In the genomic region with DNA sequence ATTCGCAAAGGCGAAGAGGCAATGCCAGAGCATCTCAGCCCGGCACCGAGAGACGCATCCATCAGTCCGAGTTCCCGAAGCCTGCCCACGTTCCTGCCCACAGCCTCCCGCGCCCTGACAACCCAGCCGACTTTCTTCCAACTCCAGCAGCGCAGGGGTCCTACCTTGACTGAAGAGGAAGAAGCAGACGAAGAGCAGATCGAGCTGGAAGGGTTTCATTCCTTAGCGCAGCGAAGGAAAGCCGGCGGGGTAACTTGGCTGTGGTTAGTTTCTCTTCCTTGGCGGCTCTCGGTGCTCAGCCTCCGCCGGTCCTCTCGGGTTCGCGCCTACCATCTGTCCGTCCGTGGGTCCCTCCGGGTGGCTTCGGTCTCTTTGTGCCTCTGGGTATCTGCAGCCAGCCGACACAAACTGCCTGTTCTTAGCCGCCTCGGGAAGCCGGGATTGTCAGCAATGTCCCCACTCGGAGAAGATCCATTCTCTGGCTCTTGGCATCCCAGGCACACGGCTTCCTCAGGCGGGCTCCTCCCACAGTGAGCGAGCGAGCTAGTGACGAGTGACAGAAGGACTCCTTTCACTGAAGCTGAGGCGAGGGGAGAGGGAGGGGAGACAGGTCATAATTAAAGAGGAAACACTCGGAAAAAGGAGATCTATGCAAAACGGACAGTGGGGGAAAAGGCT, we compare ENCODE assay signal across 9 cellular contexts. TPM values are rescaled to one million over a fixed set of nuclear protein-coding genes. Genes with fewer than 3 reads are reported as not detected.
DNase-seq lines count a peak whose midpoint lies in the region; ATAC-seq and TF ChIP-seq lines count a peak whose summit lies in the region.
"Had no signal": no experiment of that assay in that cellular context is flagged by ENCODE, and none has a peak within 500 bp of the region (broad histone marks: within the 10 kb centered on the region; RNA-seq: fewer than 3 reads in every experiment).

A gene (minus strand): TSS at position 480 of the 678 bp plus-strand sequence.

- POLR2A ChIA-PET in BJ (lab: Charles Lee): no interaction called here
- POLR2A ChIA-PET in RWPE1 (lab: Yijun Ruan, JAX; ENCODE audit: low non-redundant PET): no interaction called here
- POLR2A ChIA-PET in naive thymus-derived CD8-positive, alpha-beta T cell (lab: Charles Lee): no interaction called here

- peak within 1 kb of the TSS; percentile 84 for H2AFZ ChIP-seq in neuron (ENCODE audit: low read depth, low read length)

- 3 to 6% methylated on average over 30 to 41 of the region's 42 CpGs for WGBS in esophagus squamous epithelium, 2 donors

- H3K27me3 Mint-ChIP-seq in naive thymus-derived CD8-positive, alpha-beta T cell: peaks cover 16 to 58% (median 42%) of the 10 kb centered on the region in 5 donors

- H3K9me3 ChIP-seq in esophagus squamous epithelium (no peaks in the 10 kb centered on the region), neuron (ENCODE audit: low read length) (no peaks in the 10 kb centered on the region)

- no peaks in the 10 kb centered on the region for H3K36me3 Mint-ChIP-seq in naive thymus-derived CD8-positive, alpha-beta T cell

- ATAC-seq in naive thymus-derived CD8-positive, alpha-beta T cell: no peak

- DNase-seq in BJ (ENCODE audit: low read depth) (no peak), NCI-H2227 treated with DMSO at 0.1 percent for 48 hours (lab: John Stamatoyannopoulos, UW) (peak; percentile 43), esophagus squamous epithelium (lab: John Stamatoyannopoulos, UW) (no peak), KBM-7 (no peak), A172 (ENCODE audit: low spot score) (no peak), RWPE1 (ENCODE audit: low spot score) (no peak)
- DNase-seq in naive thymus-derived CD8-positive, alpha-beta T cell: no peak
- DNase-seq: MV-4-11 had no signal

- CTCF ChIA-PET in BJ (lab: Yijun Ruan, JAX): interaction anchor here (1.4 to 2.3 kb wide), 3 partner anchors 74 to 689 kb away, joined by 4 to 12 read pairs (median 7); no protein-coding TSS in a partner anchor
- CTCF ChIA-PET in RWPE1 (lab: Yijun Ruan, JAX): interaction anchor here (0.7 to 1.1 kb wide), 2 partner anchors 10 to 13 kb away, joined by 3 read pairs; no protein-coding TSS in a partner anchor

- intact Hi-C loops in esophagus squamous epithelium (cut with DNase I): no loop called here

- H3K4me1 ChIP-seq in esophagus squamous epithelium (peaks cover 11 to 23% (median 14%) of the 10 kb centered on the region in 3 donors), neuron (ENCODE audit: insufficient read depth, low read length) (peaks cover 13% of the 10 kb centered on the region)

- TF ChIP-seq POLR2A in esophagus squamous epithelium (IDR thresholded peaks at IDR 0.05): no peak

- TF ChIP-seq CTCF in BJ (IDR thresholded peaks at IDR 0.05; ENCODE audit: insufficient read depth, low read depth, low read length) (no peak), esophagus squamous epithelium (IDR thresholded peaks at IDR 0.05) (no peak), RWPE1 (conservative IDR thresholded peaks at IDR 0.05; ENCODE audit: low read depth) (no peak)

- H3K27ac Mint-ChIP-seq in naive thymus-derived CD8-positive, alpha-beta T cell: no peak within 1 kb of the TSS

- in situ Hi-C loops in KBM-7 (cut with MboI; ENCODE audit: low pct_unique_long_range_greater_than_20kb, low sequenced_read_pairs): no loop called here

- H3K4me3 Mint-ChIP-seq in naive thymus-derived CD8-positive, alpha-beta T cell: no peak within 1 kb of the TSS

- H3K4me1 Mint-ChIP-seq in naive thymus-derived CD8-positive, alpha-beta T cell: peaks cover 0 to 3% (median under 1%) of the 10 kb centered on the region in 4 donors

- H3K27ac ChIP-seq in esophagus squamous epithelium: no peak within 1 kb of the TSS
- no peak within 1 kb of the TSS for H3K27ac ChIP-seq in RWPE1

- H3K36me3 ChIP-seq in BJ (ENCODE audit: control insufficient read depth, insufficient read depth, low read length) (no peaks in the 10 kb centered on the region), esophagus squamous epithelium (no peaks in the 10 kb centered on the region), neuron (ENCODE audit: insufficient read depth, low read length) (no peaks in the 10 kb centered on the region)

- H3K4me3 ChIP-seq in BJ (ENCODE audit: low read depth, low read length) (peak within 1 kb of the TSS; percentile 66), esophagus squamous epithelium (peak within 1 kb of the TSS; percentile 3 to 56 (median 36)), neuron (ENCODE audit: low read length) (peak within 1 kb of the TSS; percentile 23)

- H3K27me3 ChIP-seq in BJ (ENCODE audit: control insufficient read depth, insufficient read depth, low read length): no peaks in the 10 kb centered on the region
- H3K27me3 ChIP-seq in esophagus squamous epithelium: peaks cover 6 to 99% (median 9%) of the 10 kb centered on the region in 4 donors
- H3K27me3 ChIP-seq in neuron (ENCODE audit: insufficient read depth, low read length): peaks cover 79% of the 10 kb centered on the region

- H3K9me3 Mint-ChIP-seq in naive thymus-derived CD8-positive, alpha-beta T cell: peaks cover 0 to 3% (median 0%) of the 10 kb centered on the region in 9 donors

RNA-seq across cellular contexts. Expression of the gene that starts here (rescaled TPM):
- 13.1 and 19.6 TPM in 2 replicates for polyA plus RNA-seq in BJ (2011; rRNA removed)
- 17.8 and 17.9 TPM in 2 replicates for polyA minus RNA-seq in BJ (2011; rRNA and poly(A)+ RNA removed)
- under 1 TPM in 1 of 4 donors, not detected in 3; 0.19 TPM for total RNA-seq in esophagus squamous epithelium
- 0.46 and 1.4 TPM in 2 replicates for total RNA-seq in A172 (2014; rRNA removed; shearing (Covaris generic))
- not detected for total RNA-seq in naive thymus-derived CD8-positive, alpha-beta T cell
- polyA plus RNA-seq in naive thymus-derived CD8-positive, alpha-beta T cell: not detected

Comparison
In these comparisons a context has a peak if more than half of its experiments do, and no peak if none do; other contexts are left out.
1. RNA of the gene that starts here (polyA plus RNA-seq): 13.1 to 19.6 TPM in BJ; not detected in naive thymus-derived CD8-positive, alpha-beta T cell; every median in the first group is over 10 times any median in the second.
2. Peak in every context shown above with its lines, with median percentiles within 50 percentile points of each other: H3K4me3 ChIP-seq.